In the genomic region with DNA sequence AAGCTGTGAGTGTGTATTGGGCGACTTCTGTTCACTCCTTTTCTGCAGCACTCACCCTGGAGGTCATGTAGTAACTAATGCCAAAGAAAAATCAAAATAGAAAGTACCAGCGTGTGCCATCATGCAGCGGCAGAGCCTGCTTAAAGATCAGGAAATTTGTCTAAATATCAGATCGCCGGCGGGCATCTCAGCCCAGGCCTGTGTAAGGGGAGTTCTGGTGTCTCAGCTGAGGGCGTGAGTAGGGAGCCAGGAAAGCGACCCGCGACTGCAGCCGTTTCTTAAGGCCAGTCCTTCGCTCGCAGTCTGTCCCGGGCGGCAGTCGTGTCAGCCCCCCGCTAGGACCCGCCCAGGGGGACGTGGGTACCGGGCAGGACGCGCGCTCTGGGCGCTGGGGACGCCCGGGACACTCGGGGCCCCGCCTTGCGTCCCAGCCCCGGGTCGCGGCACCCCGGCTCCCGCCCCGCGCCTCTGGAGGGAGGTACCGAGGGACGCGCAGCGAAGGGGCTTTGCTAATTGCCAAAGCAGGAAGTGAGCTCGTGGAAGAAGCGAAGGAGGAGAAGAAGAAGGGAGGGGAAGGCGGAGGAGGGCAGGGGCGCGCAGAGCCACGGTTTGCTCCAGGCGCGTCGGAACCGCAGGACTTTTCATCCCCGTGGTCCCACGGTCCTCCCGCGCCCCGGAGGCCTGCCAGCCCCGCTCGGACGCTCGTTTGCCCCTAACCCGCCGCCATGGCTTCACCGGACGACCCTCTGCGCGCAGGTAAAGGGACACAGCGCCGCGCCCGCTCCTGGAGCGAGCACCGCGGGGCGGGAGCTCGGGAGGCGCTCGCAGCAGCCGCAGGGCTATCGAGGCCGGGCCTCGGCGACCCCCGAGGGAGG, we compare ENCODE assay signal across 8 cellular contexts. TPM values are rescaled to one million over a fixed set of nuclear protein-coding genes. Genes with fewer than 3 reads are reported as not detected.
DNase-seq lines count a peak whose midpoint lies in the region; ATAC-seq and TF ChIP-seq lines count a peak whose summit lies in the region.

No MANE protein-coding gene starts in this region.

- peak overlapping the region; percentile 93 for H2AFZ ChIP-seq in mammary epithelial cell (ENCODE audit: low read depth, low read length)

- peak overlapping the region; percentile 80 for H3K4me2 ChIP-seq in mammary epithelial cell (ENCODE audit: insufficient read depth, low read depth, low read length)

- peak; percentile 18 for DNase-seq in BE2C
- peak; percentile 42 for DNase-seq in T-helper 9 cell
- peak; percentile 72 for DNase-seq in mammary epithelial cell
- peak; percentile 6 for DNase-seq in kidney tubule cell (ENCODE audit: low spot score)
- DNase-seq in stimulated activated CD8-positive, alpha-beta memory T cell treated with anti-CD3 and anti-CD28 coated beads, Interleukin-12 subunit alpha, Interleukin-12 subunit beta, amount 100 ng/mL, for 4 hours (ENCODE audit: low read depth): peak; percentile 23
- no peak for DNase-seq in nucleus accumbens (lab: John Stamatoyannopoulos, UW)

- in situ Hi-C loops in mammary epithelial cell (cut with MboI; ENCODE audit: low sequenced_read_pairs in 2 of 2): no loop called here

- H3K79me2 ChIP-seq in mammary epithelial cell (ENCODE audit: insufficient read depth, low read length): peaks cover 29% of the 10 kb centered on the region

- no TSS peak for BruUV-seq in mammary epithelial cell (replicated peaks; lab: Mats Ljungman, UMichigan)

- H3K36me3 ChIP-seq in BE2C (no peaks in the 10 kb centered on the region), mammary epithelial cell (ENCODE audit: insufficient read depth, low read length) (no peaks in the 10 kb centered on the region)

- dilution Hi-C loops in mammary epithelial cell (cut with HindIII; ENCODE audit: low sequenced_read_pairs): no loop called here

- CTCF ChIA-PET in mammary epithelial cell (lab: Charles Lee; ENCODE audit: low non-redundant PET): no interaction called here

- no peak for TF ChIP-seq CTCF in BE2C (IDR thresholded peaks at IDR 0.05; ENCODE audit: low read depth, low read length)
- TF ChIP-seq CTCF in mammary epithelial cell (conservative IDR thresholded peaks at IDR 0.05 in 1 of 2, IDR thresholded peaks at IDR 0.05 in 1 of 2; ENCODE audit: extremely low read depth in 1 of 2, insufficient read depth in 1 of 2, low read depth in 1 of 2, low read length in 2 of 2): no peak

- H4K20me1 ChIP-seq in mammary epithelial cell (ENCODE audit: insufficient read depth, low read length): no peaks in the 10 kb centered on the region

- H3K4me1 ChIP-seq in BE2C (no peaks in the 10 kb centered on the region), mammary epithelial cell (ENCODE audit: insufficient read depth, low read length) (peaks cover 12% of the 10 kb centered on the region)

- H3K27ac ChIP-seq in mammary epithelial cell (ENCODE audit: insufficient read depth, low read depth, low read length): peak overlapping the region; percentile 28

- H3K4me3 ChIP-seq in BE2C (ENCODE audit: low read depth, low read length) (peak overlapping the region; percentile 15; the same call in 1 of the 2 replicates), mammary epithelial cell (replicated peaks in 1 of 3; ENCODE audit: insufficient read depth in 1 of 3, low read depth in 2 of 3, low read length in 3 of 3) (peak overlapping the region; percentile 90 to 95 (median 94))

- WGBS in mammary epithelial cell (ENCODE audit: low coverage, missing lambda C conversion rate): 3% methylated on average over 22 of the region's 82 CpGs

- intact Hi-C loops in mammary epithelial cell (cut with micrococcal nuclease): loop anchor here (1.0 to 5.0 kb wide), 4 partner anchors 72 to 288 kb away; a partner anchor contains a TSS

- ATAC-seq in GM19025 (IDR thresholded peaks at IDR 0.05; ENCODE audit: low read depth, unreplicated experiment): peak; percentile 44
- ATAC-seq in HG03439 (IDR thresholded peaks at IDR 0.05; ENCODE audit: unreplicated experiment): peak; percentile 63

- H3K9ac ChIP-seq in mammary epithelial cell (ENCODE audit: insufficient read depth, low read length): peak overlapping the region; percentile 48

- H3K27me3 ChIP-seq in BE2C (peaks cover 56% of the 10 kb centered on the region), mammary epithelial cell (ENCODE audit: insufficient read depth, low read length) (no peaks in the 10 kb centered on the region)

- H3K9me3 ChIP-seq in BE2C (no peaks in the 10 kb centered on the region), mammary epithelial cell (replicated peaks; ENCODE audit: insufficient read depth, low read length) (no peaks in the 10 kb centered on the region)

RNA-seq across cellular contexts. Expression of a gene that starts 1.1 kb away (rescaled TPM):
- polyA plus RNA-seq in BE2C (2012; ENCODE audit: insufficient read depth, insufficient read length, low read depth): not detected
- 10 to 100 TPM; 17.8 to 20.2 TPM for total RNA-seq in mammary epithelial cell
- polyA plus RNA-seq in mammary epithelial cell: 8.4 TPM
- 11.3 TPM for polyA minus RNA-seq in mammary epithelial cell

Comparison
In these comparisons a context has a peak if more than half of its experiments do, and no peak if none do; other contexts are left out.
1. DNase-seq: peak in BE2C (single experiment), T-helper 9 cell (single experiment), mammary epithelial cell (single experiment), kidney tubule cell (single experiment) and stimulated activated CD8-positive, alpha-beta memory T cell treated with anti-CD3 and anti-CD28 coated beads, Interleukin-12 subunit alpha, Interleukin-12 subunit beta, amount 100 ng/mL, for 4 hours (single experiment); none in nucleus accumbens (0 of 56).